ENCODE assay signal across 8 cellular contexts in the genomic region with DNA sequence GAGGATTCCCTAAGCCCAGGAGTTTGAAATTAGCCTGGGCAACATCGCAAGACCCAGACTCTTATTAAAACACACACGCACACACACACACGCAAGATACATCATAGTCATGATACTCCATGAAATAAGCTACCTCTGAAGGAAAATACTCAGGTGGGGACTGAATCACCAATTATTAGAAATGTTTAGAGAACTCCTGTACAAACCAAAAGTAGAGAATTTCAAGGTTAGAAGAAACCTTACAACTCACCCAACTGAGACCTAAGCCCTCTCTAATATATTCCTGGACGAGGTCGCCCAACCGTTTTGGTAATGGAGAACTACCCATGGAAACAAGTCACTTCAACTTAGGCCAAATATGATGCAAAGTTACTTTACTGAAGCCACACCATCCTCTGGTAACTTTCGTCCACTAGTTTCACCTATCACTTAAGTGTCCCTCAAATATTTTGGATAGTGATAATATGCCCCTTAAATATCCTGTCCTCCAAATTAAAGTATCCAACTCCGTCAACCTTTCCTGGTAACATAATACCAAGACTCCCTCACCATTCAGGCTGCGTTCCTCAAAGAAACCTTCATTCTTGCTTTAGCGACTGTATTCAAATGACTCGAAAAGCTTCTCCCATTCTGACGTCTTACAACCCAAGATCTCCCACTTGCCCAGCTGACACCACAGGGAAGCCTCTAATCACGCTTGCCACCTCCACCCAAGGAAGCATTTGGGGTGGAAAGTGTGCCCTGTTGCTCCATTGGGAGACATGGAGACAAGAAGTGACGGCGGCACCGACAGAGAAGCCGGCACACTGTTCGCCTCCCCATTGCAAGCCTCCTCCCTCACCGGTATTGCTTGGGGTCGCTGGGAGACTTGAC. TPM values are rescaled to one million over a fixed set of nuclear protein-coding genes. Genes with fewer than 3 reads are reported as not detected.
DNase-seq lines count a peak whose midpoint lies in the region; ATAC-seq and TF ChIP-seq lines count a peak whose summit lies in the region.

No MANE protein-coding gene starts in this region.

- H3K27ac ChIP-seq in rectal smooth muscle tissue (ENCODE audit: low read depth, low read length), result peak overlapping the region; percentile 99

- H3K9ac ChIP-seq in rectal smooth muscle tissue (ENCODE audit: low read length), result peak overlapping the region; percentile 99

- DNase-seq in NOMO-1 (lab: John Stamatoyannopoulos, UW; ENCODE audit: unreplicated experiment in 2 of 2) (peak; percentile 2 to 27), NOMO-1 treated with dmso at 0.1 percent for 144 hours (lab: John Stamatoyannopoulos, UW; ENCODE audit: unreplicated experiment) (no peak), UCSD-AML1 (lab: John Stamatoyannopoulos, UW; ENCODE audit: unreplicated experiment) (peak; percentile 62), foreskin melanocyte (peak; percentile 29), osteocyte (ENCODE audit: extremely low spot score, unreplicated experiment) (no peak)

- ATAC-seq in HG03045 (IDR thresholded peaks at IDR 0.05; ENCODE audit: unreplicated experiment) (peak; percentile 16), HG03159 (IDR thresholded peaks at IDR 0.05; ENCODE audit: unreplicated experiment) (no peak)

- no peaks in the 10 kb centered on the region for H3K36me3 ChIP-seq in rectal smooth muscle tissue (ENCODE audit: control insufficient read depth, insufficient read depth, low read length)

- H3K27me3 Mint-ChIP-seq in osteocyte (ENCODE audit: unreplicated experiment), result peaks cover 5% of the 10 kb centered on the region

- H3K36me3 Mint-ChIP-seq in osteocyte (ENCODE audit: unreplicated experiment), result peaks cover 3% of the 10 kb centered on the region

- no peak overlapping the region for H3K27ac Mint-ChIP-seq in osteocyte (ENCODE audit: unreplicated experiment)

- no peaks in the 10 kb centered on the region for H3K27me3 ChIP-seq in rectal smooth muscle tissue (ENCODE audit: control insufficient read depth, insufficient read depth, low read length)

- H3K4me3 Mint-ChIP-seq in osteocyte (ENCODE audit: unreplicated experiment), result no peak overlapping the region

- H3K9me3 Mint-ChIP-seq in osteocyte (ENCODE audit: unreplicated experiment), result no peaks in the 10 kb centered on the region

- peaks cover 14% of the 10 kb centered on the region for H3K4me1 ChIP-seq in rectal smooth muscle tissue (ENCODE audit: control insufficient read depth, insufficient read depth, low read length)

- peak overlapping the region; percentile 99 for H3K4me3 ChIP-seq in rectal smooth muscle tissue (ENCODE audit: low read length)

- TF ChIP-seq CTCF in osteocyte (IDR thresholded peaks at IDR 0.05), result no peak

- peaks cover 19% of the 10 kb centered on the region for H3K4me1 Mint-ChIP-seq in osteocyte (ENCODE audit: unreplicated experiment)

RNA-seq across cellular contexts. Expression of a gene that starts 0.9 kb away (rescaled TPM):
- total RNA-seq in osteocyte, result 122 and 130 TPM in 2 replicates

Comparison
In these comparisons a context has a peak if more than half of its experiments do, and no peak if none do; other contexts are left out.
1. DNase-seq: peak in NOMO-1 (2 of 2), UCSD-AML1 (single experiment) and foreskin melanocyte (single experiment); none in NOMO-1 treated with dmso at 0.1 percent for 144 hours (single experiment) and osteocyte (single experiment).